ENCODE assay signal across 1 cellular context in the genomic region with DNA sequence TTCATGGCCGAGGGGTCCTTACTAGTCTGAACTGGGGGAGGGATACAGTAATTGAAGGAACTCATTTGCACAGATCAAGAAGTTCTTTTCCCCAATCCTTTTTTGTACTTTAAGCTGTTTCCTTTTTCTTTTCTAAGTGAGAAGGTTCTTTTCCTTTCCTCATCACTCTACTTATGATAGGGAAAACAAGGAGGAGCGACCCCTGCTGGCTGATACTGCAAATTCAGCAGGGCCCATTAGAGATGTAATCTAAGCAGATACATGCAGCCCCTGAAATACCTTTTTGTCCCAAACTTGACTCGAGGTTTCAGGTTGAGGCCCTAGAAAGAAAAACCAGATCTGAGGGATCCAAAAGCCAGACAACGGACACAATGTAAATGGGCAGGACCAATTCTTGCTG.
TF ChIP-seq lines count a peak whose summit lies in the region.

No MANE protein-coding gene starts in this region.

TF ChIP-seq in K562, 482 proteins besides CTCF, POLR2A, EP300 and RAD21 (continued from another document):
- TF ChIP-seq, protein P1, sequence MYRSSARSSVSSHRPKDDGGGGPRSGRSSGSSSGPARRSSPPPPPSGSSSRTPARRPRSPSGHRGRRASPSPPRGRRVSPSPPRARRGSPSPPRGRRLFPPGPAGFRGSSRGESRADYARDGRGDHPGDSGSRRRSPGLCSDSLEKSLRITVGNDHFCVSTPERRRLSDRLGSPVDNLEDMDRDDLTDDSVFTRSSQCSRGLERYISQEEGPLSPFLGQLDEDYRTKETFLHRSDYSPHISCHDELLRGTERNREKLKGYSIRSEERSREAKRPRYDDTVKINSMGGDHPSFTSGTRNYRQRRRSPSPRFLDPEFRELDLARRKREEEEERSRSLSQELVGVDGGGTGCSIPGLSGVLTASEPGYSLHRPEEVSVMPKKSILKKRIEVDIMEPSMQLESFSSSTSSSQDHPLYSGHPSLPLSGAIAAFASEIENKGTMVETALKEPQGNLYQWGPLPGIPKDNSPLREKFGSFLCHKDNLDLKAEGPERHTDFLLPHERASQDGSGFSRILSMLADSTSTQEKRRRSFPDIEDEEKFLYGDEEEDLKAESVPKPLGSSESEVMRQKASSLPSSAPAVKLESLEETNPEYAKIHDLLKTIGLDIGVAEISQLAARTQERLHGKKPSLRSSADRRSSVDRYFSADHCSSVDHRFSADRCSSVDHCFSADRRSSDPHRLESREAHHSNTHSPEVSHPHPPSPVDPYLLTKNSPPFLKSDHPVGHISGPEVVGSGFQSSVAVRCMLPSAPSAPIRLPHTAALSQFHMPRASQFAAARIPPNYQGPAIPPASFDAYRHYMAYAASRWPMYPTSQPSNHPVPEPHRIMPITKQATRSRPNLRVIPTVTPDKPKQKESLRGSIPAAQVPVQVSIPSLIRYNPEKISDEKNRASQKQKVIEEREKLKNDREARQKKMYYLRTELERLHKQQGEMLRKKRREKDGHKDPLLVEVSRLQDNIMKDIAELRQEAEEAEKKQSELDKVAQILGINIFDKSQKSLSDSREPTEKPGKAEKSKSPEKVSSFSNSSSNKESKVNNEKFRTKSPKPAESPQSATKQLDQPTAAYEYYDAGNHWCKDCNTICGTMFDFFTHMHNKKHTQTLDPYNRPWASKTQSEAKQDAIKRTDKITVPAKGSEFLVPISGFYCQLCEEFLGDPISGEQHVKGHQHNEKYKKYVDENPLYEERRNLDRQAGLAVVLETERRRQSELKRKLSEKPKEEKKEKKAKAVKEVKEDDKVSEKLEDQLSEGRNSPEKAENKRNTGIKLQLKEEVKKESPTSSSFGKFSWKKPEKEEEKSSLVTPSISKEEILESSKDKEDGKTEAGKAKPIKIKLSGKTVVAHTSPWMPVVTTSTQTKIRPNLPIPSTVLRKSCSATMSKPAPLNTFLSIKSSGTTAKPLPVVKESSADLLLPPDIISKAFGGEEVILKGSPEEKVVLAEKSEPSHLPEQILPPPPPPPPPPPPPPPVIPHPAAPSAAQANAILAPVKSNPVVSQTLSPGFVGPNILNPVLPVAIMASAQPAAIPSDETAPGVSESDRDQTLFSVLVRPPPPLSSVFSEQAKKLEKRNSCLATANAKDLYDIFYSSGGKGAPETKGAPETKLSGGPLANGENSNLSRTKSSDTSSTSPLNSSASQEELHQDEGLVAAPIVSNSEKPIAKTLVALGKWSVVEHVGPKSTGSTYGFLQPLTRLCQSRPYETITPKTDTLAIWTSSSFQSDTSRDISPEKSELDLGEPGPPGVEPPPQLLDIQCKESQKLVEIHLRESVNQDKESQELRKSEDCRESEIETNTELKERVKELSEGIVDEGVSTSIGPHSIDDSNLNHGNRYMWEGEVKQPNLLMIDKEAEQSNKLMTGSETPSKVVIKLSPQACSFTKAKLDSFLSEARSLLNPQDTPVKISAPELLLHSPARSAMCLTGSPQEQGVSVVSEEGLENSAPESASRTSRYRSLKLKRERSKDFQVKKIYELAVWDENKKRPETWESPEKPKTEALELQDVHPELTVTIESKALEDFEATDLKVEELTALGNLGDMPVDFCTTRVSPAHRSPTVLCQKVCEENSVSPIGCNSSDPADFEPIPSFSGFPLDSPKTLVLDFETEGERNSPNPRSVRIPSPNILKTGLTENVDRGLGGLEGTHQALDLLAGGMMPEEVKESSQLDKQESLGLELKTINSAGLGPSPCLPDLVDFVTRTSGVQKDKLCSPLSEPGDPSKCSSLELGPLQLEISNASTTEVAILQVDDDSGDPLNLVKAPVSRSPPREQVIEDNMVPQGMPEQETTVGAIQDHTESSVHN (IDR thresholded peaks at IDR 0.05; ENCODE audit: borderline replicate concordance in 1 of 2, low read depth in 1 of 2), result no peak
- TF ChIP-seq CBFB (CRISPR knock-in tag; IDR thresholded peaks at IDR 0.05) (no peak), YBX1 (IDR thresholded peaks at IDR 0.05) (no peak), ZNF282 (CRISPR knock-in tag; IDR thresholded peaks at IDR 0.05) (no peak), SETDB1 (IDR thresholded peaks at IDR 0.05; ENCODE audit: low read length) (no peak), RBM39 (optimal IDR thresholded peaks at IDR 0.05; ENCODE audit: low read depth, low read length) (no peak), HLTF (IDR thresholded peaks at IDR 0.05) (no peak), STAT5B (CRISPR knock-in tag; IDR thresholded peaks at IDR 0.05) (no peak), ZNF197 (CRISPR knock-in tag; IDR thresholded peaks at IDR 0.05; ENCODE audit: low read depth) (no peak), TAL1 (IDR thresholded peaks at IDR 0.05) (no peak), ELF4 (CRISPR knock-in tag; IDR thresholded peaks at IDR 0.05) (no peak), ZKSCAN3 (CRISPR knock-in tag; IDR thresholded peaks at IDR 0.05) (no peak), DMBX1 (CRISPR knock-in tag; IDR thresholded peaks at IDR 0.05; ENCODE audit: borderline replicate concordance) (no peak), SUPT5H (IDR thresholded peaks at IDR 0.05) (no peak)
TF ChIP-seq in K562: peak in this region for 0.
